ENCODE assay signal across 8 cellular contexts in the genomic region with DNA sequence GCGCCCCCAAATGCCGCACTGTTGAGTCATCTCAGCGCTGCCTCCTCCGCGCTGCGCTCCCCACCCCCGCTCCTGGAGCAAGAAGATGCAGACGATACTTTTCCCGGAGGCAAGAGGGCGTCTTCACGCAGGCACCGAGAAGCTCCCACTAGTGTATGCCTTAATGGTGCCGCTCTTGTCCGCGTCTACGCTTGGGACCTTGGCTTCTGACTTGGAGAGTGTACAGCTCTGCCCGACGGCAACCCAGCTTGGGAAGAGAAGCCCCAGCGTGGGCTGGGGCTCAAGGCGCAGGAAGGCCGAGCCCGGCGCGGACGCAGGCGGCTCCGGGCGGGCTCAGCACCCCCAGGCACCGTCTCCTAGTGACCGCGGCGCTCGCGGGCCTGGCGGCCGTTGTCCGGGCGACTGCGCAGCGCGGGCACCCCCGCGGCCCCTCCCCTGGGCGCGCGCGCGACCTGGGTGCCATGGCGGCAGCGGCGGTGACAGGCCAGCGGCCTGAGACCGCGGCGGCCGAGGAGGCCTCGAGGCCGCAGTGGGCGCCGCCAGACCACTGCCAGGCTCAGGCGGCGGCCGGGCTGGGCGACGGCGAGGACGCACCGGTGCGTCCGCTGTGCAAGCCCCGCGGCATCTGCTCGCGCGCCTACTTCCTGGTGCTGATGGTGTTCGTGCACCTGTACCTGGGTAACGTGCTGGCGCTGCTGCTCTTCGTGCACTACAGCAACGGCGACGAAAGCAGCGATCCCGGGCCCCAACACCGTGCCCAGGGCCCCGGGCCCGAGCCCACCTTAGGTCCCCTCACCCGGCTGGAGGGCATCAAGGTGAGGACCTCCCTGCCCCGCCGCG. TPM values are rescaled to one million over a fixed set of nuclear protein-coding genes. Genes with fewer than 3 reads are reported as not detected.
A peak's percentile ranks its signal among the peaks of the same experiment; 100 is the strongest.
DNase-seq lines count a peak whose midpoint lies in the region; ATAC-seq lines count a peak whose summit lies in the region.

A gene with protein sequence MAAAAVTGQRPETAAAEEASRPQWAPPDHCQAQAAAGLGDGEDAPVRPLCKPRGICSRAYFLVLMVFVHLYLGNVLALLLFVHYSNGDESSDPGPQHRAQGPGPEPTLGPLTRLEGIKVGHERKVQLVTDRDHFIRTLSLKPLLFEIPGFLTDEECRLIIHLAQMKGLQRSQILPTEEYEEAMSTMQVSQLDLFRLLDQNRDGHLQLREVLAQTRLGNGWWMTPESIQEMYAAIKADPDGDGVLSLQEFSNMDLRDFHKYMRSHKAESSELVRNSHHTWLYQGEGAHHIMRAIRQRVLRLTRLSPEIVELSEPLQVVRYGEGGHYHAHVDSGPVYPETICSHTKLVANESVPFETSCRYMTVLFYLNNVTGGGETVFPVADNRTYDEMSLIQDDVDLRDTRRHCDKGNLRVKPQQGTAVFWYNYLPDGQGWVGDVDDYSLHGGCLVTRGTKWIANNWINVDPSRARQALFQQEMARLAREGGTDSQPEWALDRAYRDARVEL (plus strand): TSS at position 446 of the 840 bp plus-strand sequence. CDS start 16 bp downstream, at position 462.

- no peak within 1 kb of the TSS for H2BK120ac ChIP-seq in mesendoderm (ENCODE audit: low read depth, low read length)

- no peaks in the 10 kb centered on the region for H3K27me3 ChIP-seq in mesendoderm (ENCODE audit: insufficient read depth, low read length, poor library complexity)

- H2AK5ac ChIP-seq in mesendoderm (ENCODE audit: low read length) = no peak within 1 kb of the TSS

- peak within 1 kb of the TSS; percentile 80 for H3K23ac ChIP-seq in mesendoderm (ENCODE audit: low read length)

- peak within 1 kb of the TSS; percentile 17 for H3K4ac ChIP-seq in mesendoderm (ENCODE audit: low read depth, low read length)

- peaks cover 6% of the 10 kb centered on the region for H3K79me1 ChIP-seq in mesendoderm (ENCODE audit: low read length)

- peak within 1 kb of the TSS; percentile 92 for H3K4me2 ChIP-seq in mesendoderm (ENCODE audit: low read length)

- peaks cover 3% of the 10 kb centered on the region for H3K79me2 ChIP-seq in mesendoderm (ENCODE audit: control insufficient read depth, insufficient read depth, low read length)

- no peaks in the 10 kb centered on the region for H3K9me3 Mint-ChIP-seq in effector memory CD8-positive, alpha-beta T cell

- peaks cover under 1% of the 10 kb centered on the region for H3K36me3 ChIP-seq in mesendoderm (ENCODE audit: control insufficient read depth, insufficient read depth, low read length)

- no peak within 1 kb of the TSS for H2BK15ac ChIP-seq in mesendoderm (replicated peaks; ENCODE audit: low read depth)

- H4K5ac ChIP-seq in mesendoderm (ENCODE audit: low read length) = peak within 1 kb of the TSS; percentile 90

- peak; percentile 71 for DNase-seq in NK-92 treated with Interleukin-12 subunit alpha and Interleukin-12 subunit beta, amount 100 ng/mL, for 24 hours (lab: John Stamatoyannopoulos, UW)
- no peak for DNase-seq in NK-92 (lab: John Stamatoyannopoulos, UW; ENCODE audit: unreplicated experiment)
- DNase-seq in NCI-H82 (lab: John Stamatoyannopoulos, UW) = peak; percentile 71
- DNase-seq in activated CD8-positive, alpha-beta memory T cell treated with anti-CD3 and anti-CD28 coated beads for 4 hours (ENCODE audit: low read depth in 2 of 2) = peak; percentile 74 to 75
- peak; percentile 55 to 58 (median 57) for DNase-seq in effector memory CD8-positive, alpha-beta T cell
- DNase-seq in mesendoderm = peak; percentile 93
- DNase-seq in stimulated activated CD8-positive, alpha-beta memory T cell treated with anti-CD3 and anti-CD28 coated beads, Interleukin-12 subunit alpha, Interleukin-12 subunit beta, amount 100 ng/mL, for 24 hours (ENCODE audit: extremely low read depth) = peak; percentile 60

- peak within 1 kb of the TSS; percentile 92 for H3K56ac ChIP-seq in mesendoderm (ENCODE audit: low read length)

- peak within 1 kb of the TSS; percentile 91 to 93 for H3K27ac Mint-ChIP-seq in effector memory CD8-positive, alpha-beta T cell

- peaks cover 3% of the 10 kb centered on the region for H3K4me1 ChIP-seq in mesendoderm (ENCODE audit: control insufficient read depth, low read depth, low read length)

- no peak within 1 kb of the TSS for H2BK5ac ChIP-seq in mesendoderm (ENCODE audit: low read length)

- peak within 1 kb of the TSS; percentile 67 for H3K4me3 ChIP-seq in mesendoderm (ENCODE audit: low read length)

- H3K27ac ChIP-seq in mesendoderm (ENCODE audit: low read depth, low read length) = peak within 1 kb of the TSS; percentile 69

- H3K9ac ChIP-seq in mesendoderm (ENCODE audit: low read length) = peak within 1 kb of the TSS; percentile 91

- peak; percentile 58 for ATAC-seq in HG03066 (IDR thresholded peaks at IDR 0.05; ENCODE audit: low read depth, unreplicated experiment)
- peak; percentile 71 for ATAC-seq in effector memory CD8-positive, alpha-beta T cell (replicated peaks)

- H3K36me3 Mint-ChIP-seq in effector memory CD8-positive, alpha-beta T cell (ENCODE audit: insufficient read depth) = peaks cover 24% of the 10 kb centered on the region

- peak within 1 kb of the TSS; percentile 91 to 94 for H3K4me3 Mint-ChIP-seq in effector memory CD8-positive, alpha-beta T cell

- H3K27me3 Mint-ChIP-seq in effector memory CD8-positive, alpha-beta T cell = no peaks in the 10 kb centered on the region

- peaks cover 33 to 34% of the 10 kb centered on the region in 2 donors for H3K4me1 Mint-ChIP-seq in effector memory CD8-positive, alpha-beta T cell (ENCODE audit: low read depth in 2 of 2)

- peak within 1 kb of the TSS; percentile 68 for H4K8ac ChIP-seq in mesendoderm (ENCODE audit: low read depth, low read length)

- no CpG with 5 or more reads among the region's 91 CpGs for WGBS in mesendoderm (ENCODE audit: extremely low coverage, insufficient coverage, low lambda C conversion rate)

- H3K18ac ChIP-seq in mesendoderm (ENCODE audit: low read length) = peak within 1 kb of the TSS; percentile 22

RNA-seq across cellular contexts. Expression of the gene that starts here (rescaled TPM):
- 6.9 TPM for polyA plus RNA-seq in mesendoderm (2013, experiment 1 of 2)
- 6.6 TPM for polyA plus RNA-seq in mesendoderm (2013, experiment 2 of 2)
